ENCODE assay signal across 2 cellular contexts in genomic region chr3:41693799-41694198, GRCh38.
TF ChIP-seq lines count a peak whose summit lies in the region.

No MANE protein-coding gene starts in this region.

TF ChIP-seq in liver, 16 proteins besides CTCF, POLR2A, EP300 and RAD21:
- TF ChIP-seq FOXA2 (IDR thresholded peaks at IDR 0.05) (peak; percentile 16), TAF1 (conservative IDR thresholded peaks at IDR 0.05) (no peak), HNF4A (conservative IDR thresholded peaks at IDR 0.05) (peak; percentile 28 to 44), JUND (IDR thresholded peaks at IDR 0.05) (peak in 1 of 2 donors; percentile 75), YY1 (IDR thresholded peaks at IDR 0.05) (no peak), RXRA (IDR thresholded peaks at IDR 0.05) (peak in 1 of 2 donors; percentile 59), SP1 (IDR thresholded peaks at IDR 0.05) (peak; percentile 36), MAX (IDR thresholded peaks at IDR 0.05) (no peak)
- TF ChIP-seq, protein P1, sequence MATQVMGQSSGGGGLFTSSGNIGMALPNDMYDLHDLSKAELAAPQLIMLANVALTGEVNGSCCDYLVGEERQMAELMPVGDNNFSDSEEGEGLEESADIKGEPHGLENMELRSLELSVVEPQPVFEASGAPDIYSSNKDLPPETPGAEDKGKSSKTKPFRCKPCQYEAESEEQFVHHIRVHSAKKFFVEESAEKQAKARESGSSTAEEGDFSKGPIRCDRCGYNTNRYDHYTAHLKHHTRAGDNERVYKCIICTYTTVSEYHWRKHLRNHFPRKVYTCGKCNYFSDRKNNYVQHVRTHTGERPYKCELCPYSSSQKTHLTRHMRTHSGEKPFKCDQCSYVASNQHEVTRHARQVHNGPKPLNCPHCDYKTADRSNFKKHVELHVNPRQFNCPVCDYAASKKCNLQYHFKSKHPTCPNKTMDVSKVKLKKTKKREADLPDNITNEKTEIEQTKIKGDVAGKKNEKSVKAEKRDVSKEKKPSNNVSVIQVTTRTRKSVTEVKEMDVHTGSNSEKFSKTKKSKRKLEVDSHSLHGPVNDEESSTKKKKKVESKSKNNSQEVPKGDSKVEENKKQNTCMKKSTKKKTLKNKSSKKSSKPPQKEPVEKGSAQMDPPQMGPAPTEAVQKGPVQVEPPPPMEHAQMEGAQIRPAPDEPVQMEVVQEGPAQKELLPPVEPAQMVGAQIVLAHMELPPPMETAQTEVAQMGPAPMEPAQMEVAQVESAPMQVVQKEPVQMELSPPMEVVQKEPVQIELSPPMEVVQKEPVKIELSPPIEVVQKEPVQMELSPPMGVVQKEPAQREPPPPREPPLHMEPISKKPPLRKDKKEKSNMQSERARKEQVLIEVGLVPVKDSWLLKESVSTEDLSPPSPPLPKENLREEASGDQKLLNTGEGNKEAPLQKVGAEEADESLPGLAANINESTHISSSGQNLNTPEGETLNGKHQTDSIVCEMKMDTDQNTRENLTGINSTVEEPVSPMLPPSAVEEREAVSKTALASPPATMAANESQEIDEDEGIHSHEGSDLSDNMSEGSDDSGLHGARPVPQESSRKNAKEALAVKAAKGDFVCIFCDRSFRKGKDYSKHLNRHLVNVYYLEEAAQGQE (IDR thresholded peaks at IDR 0.05): peak; percentile 66
- TF ChIP-seq, protein P2, sequence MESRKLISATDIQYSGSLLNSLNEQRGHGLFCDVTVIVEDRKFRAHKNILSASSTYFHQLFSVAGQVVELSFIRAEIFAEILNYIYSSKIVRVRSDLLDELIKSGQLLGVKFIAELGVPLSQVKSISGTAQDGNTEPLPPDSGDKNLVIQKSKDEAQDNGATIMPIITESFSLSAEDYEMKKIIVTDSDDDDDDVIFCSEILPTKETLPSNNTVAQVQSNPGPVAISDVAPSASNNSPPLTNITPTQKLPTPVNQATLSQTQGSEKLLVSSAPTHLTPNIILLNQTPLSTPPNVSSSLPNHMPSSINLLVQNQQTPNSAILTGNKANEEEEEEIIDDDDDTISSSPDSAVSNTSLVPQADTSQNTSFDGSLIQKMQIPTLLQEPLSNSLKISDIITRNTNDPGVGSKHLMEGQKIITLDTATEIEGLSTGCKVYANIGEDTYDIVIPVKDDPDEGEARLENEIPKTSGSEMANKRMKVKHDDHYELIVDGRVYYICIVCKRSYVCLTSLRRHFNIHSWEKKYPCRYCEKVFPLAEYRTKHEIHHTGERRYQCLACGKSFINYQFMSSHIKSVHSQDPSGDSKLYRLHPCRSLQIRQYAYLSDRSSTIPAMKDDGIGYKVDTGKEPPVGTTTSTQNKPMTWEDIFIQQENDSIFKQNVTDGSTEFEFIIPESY (IDR thresholded peaks at IDR 0.05): no peak
- TF ChIP-seq, protein P3, sequence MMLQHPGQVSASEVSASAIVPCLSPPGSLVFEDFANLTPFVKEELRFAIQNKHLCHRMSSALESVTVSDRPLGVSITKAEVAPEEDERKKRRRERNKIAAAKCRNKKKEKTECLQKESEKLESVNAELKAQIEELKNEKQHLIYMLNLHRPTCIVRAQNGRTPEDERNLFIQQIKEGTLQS (IDR thresholded peaks at IDR 0.05): no peak

TF ChIP-seq in HepG2, 621 proteins besides CTCF, POLR2A, EP300 and RAD21:
- TF ChIP-seq, protein P4, sequence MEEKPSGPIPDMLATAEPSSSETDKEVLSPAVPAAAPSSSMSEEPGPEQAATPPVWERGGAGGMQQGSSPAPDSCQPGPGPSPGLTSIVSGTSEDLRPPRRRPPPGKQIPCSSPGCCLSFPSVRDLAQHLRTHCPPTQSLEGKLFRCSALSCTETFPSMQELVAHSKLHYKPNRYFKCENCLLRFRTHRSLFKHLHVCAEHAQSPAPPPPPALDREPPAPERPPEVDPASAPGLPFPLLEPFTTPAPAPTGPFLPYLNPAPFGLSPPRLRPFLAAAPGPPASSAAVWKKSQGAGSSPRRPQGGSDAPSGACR (CRISPR knock-in tag; IDR thresholded peaks at IDR 0.05): no peak
- TF ChIP-seq FUBP1 (CRISPR knock-in tag; IDR thresholded peaks at IDR 0.05; ENCODE audit: borderline replicate concordance): no peak
- TF ChIP-seq FOXJ3 (CRISPR knock-in tag; IDR thresholded peaks at IDR 0.05; ENCODE audit: borderline replicate concordance): no peak
- peak in 1 of 2 experiments; percentile 35; a peak in 1 of 4 replicates for TF ChIP-seq MAFK (conservative IDR thresholded peaks at IDR 0.05 in 1 of 2, IDR thresholded peaks at IDR 0.05 in 1 of 2; ENCODE audit: low read length in 2 of 2)
- TF ChIP-seq, protein P1 (IDR thresholded peaks at IDR 0.05; ENCODE audit: borderline replicate concordance in 1 of 2, low read depth in 1 of 2, low read length in 2 of 2): no peak
- no peak for TF ChIP-seq NR2F6 (IDR thresholded peaks at IDR 0.05)
- no peak for TF ChIP-seq NR2F6 (CRISPR knock-in tag; IDR thresholded peaks at IDR 0.05)
